In genomic region chr16:4217246-4218131, GRCh38 we compare ENCODE assay signal across 11 cellular contexts. TPM values are rescaled to one million over a fixed set of nuclear protein-coding genes. Genes with fewer than 3 reads are reported as not detected.
DNase-seq lines count a peak whose midpoint lies in the region; TF ChIP-seq lines count a peak whose summit lies in the region.
"Had no signal": no experiment of that assay in that cellular context is flagged by ENCODE, and none has a peak within 500 bp of the region (broad histone marks: within the 10 kb centered on the region; RNA-seq: fewer than 3 reads in every experiment).

No MANE protein-coding gene starts in this region.

- H3K27ac ChIP-seq in hepatocyte = peak overlapping the region; percentile 76
- peak overlapping the region; percentile 82 for H3K27ac ChIP-seq in skeletal muscle tissue (ENCODE audit: low read depth, low read length)

- H3K9me2 ChIP-seq in hepatocyte (replicated peaks; ENCODE audit: insufficient read depth) = no peaks in the 10 kb centered on the region

- H3K27ac Mint-ChIP-seq in activated naive CD4-positive, alpha-beta T cell treated with anti-CD3 and anti-CD28 coated beads, Interleukin-2, amount 10 ng/mL, durations not matched to agents 7 days and 5 days = no peak overlapping the region
- H3K27ac Mint-ChIP-seq: natural killer cell had no signal

- TF ChIP-seq CTCF in astrocyte of the cerebellum (IDR thresholded peaks at IDR 0.05; ENCODE audit: low read depth, low read length, missing control alignments) = no peak
- TF ChIP-seq CTCF in hepatocyte (IDR thresholded peaks at IDR 0.05; ENCODE audit: poor library complexity) = no peak

- peaks cover 42% of the 10 kb centered on the region for H3K4me1 ChIP-seq in hepatocyte (ENCODE audit: insufficient read depth)
- peaks cover 85 to 96% (median 95%) of the 10 kb centered on the region in 3 donors for H3K4me1 ChIP-seq in skeletal muscle tissue (ENCODE audit: control insufficient read depth in 3 of 3, insufficient read depth in 3 of 3, low read length in 3 of 3)

- peak overlapping the region; percentile 60 for H3K4me2 ChIP-seq in hepatocyte

- CTCF ChIA-PET in activated naive CD4-positive, alpha-beta T cell treated with anti-CD3 and anti-CD28 coated beads, Interleukin-2, amount 10 ng/mL, durations not matched to agents 7 days and 5 days (lab: Charles Lee) = no interaction called here

- no peak overlapping the region for H3K4me3 Mint-ChIP-seq in activated naive CD4-positive, alpha-beta T cell treated with anti-CD3 and anti-CD28 coated beads, Interleukin-2, amount 10 ng/mL, durations not matched to agents 7 days and 5 days
- H3K4me3 Mint-ChIP-seq: natural killer cell had no signal

- peaks cover 34% of the 10 kb centered on the region for H3K27me3 Mint-ChIP-seq in activated naive CD4-positive, alpha-beta T cell treated with anti-CD3 and anti-CD28 coated beads, Interleukin-2, amount 10 ng/mL, durations not matched to agents 7 days and 5 days

- DNase-seq in MG63 (peak; percentile 75), astrocyte of the cerebellum (ENCODE audit: low read depth) (peak; percentile 19), hepatocyte (ENCODE audit: low spot score) (peak; percentile 76), NCI-H1694 (lab: John Stamatoyannopoulos, UW) (no peak), EL (no peak), occipital lobe (lab: John Stamatoyannopoulos, UW) (no peak)
- DNase-seq in activated naive CD4-positive, alpha-beta T cell treated with anti-CD3 and anti-CD28 coated beads, Interleukin-2, amount 10 ng/mL, durations not matched to agents 7 days and 5 days = no peak
- DNase-seq: Calu3, natural killer cell, NCI-H1105 treated with DMSO at 0.1 percent for 48 hours had no signal

- 35% methylated on average over 20 of the region's 20 CpGs for WGBS in hepatocyte (ENCODE audit: low lambda C conversion rate, missing lambda C conversion rate)

- H3K27me3 ChIP-seq in MG63 (no peaks in the 10 kb centered on the region), hepatocyte (no peaks in the 10 kb centered on the region), skeletal muscle tissue (ENCODE audit: control insufficient read depth in 3 of 3, insufficient read depth in 3 of 3, low read length in 3 of 3) (no peaks in the 10 kb centered on the region)

- H3K4me3 ChIP-seq in MG63 (no peak overlapping the region), astrocyte of the cerebellum (ENCODE audit: low read depth, low read length) (no peak overlapping the region), hepatocyte (no peak overlapping the region), skeletal muscle tissue (ENCODE audit: low read length in 3 of 3) (peak overlapping the region; percentile 49 to 58 (median 54))

- H3K36me3 ChIP-seq in MG63 = no peaks in the 10 kb centered on the region
- H3K36me3 ChIP-seq in hepatocyte (replicated peaks; ENCODE audit: insufficient read depth, low read depth) = no peaks in the 10 kb centered on the region
- peaks cover 5 to 20% (median 13%) of the 10 kb centered on the region in 3 donors for H3K36me3 ChIP-seq in skeletal muscle tissue (ENCODE audit: control insufficient read depth in 3 of 3, insufficient read depth in 3 of 3, low read length in 3 of 3)

- H3K9me3 ChIP-seq in MG63 (no peaks in the 10 kb centered on the region), hepatocyte (ENCODE audit: low read depth) (no peaks in the 10 kb centered on the region), skeletal muscle tissue (ENCODE audit: control insufficient read depth in 3 of 3, low read length in 3 of 3) (no peaks in the 10 kb centered on the region)

- H2AFZ ChIP-seq in hepatocyte = no peak overlapping the region

- H4K20me1 ChIP-seq in hepatocyte (ENCODE audit: insufficient read depth, poor library complexity, severe bottlenecking) = no peaks in the 10 kb centered on the region

- H3K4me1 Mint-ChIP-seq in activated naive CD4-positive, alpha-beta T cell treated with anti-CD3 and anti-CD28 coated beads, Interleukin-2, amount 10 ng/mL, durations not matched to agents 7 days and 5 days = no peaks in the 10 kb centered on the region
- H3K4me1 Mint-ChIP-seq: natural killer cell had no signal

- no peaks in the 10 kb centered on the region for H3K79me2 ChIP-seq in hepatocyte

- H3K9me3 Mint-ChIP-seq in activated naive CD4-positive, alpha-beta T cell treated with anti-CD3 and anti-CD28 coated beads, Interleukin-2, amount 10 ng/mL, durations not matched to agents 7 days and 5 days = no peaks in the 10 kb centered on the region
- H3K9me3 Mint-ChIP-seq: natural killer cell had no signal

- in situ Hi-C loops in astrocyte of the cerebellum (cut with HindIII; ENCODE audit: low sequenced_read_pairs) = loop anchor here (5.0 kb wide), 1 partner anchor 50 kb away; no protein-coding TSS in a partner anchor

- H3K9ac ChIP-seq in skeletal muscle tissue (ENCODE audit: low read depth in 1 of 3, low read length in 3 of 3) = peak overlapping the region; percentile 63 to 81 (median 76)

- no peaks in the 10 kb centered on the region for H3K36me3 Mint-ChIP-seq in activated naive CD4-positive, alpha-beta T cell treated with anti-CD3 and anti-CD28 coated beads, Interleukin-2, amount 10 ng/mL, durations not matched to agents 7 days and 5 days
- H3K36me3 Mint-ChIP-seq: natural killer cell had no signal

RNA-seq across cellular contexts. Expression of gene SRL, which starts 24.4 kb away (rescaled TPM):
- 0.03 TPM in 1 of 2 replicates, not detected in the other for total RNA-seq in MG63 (2014; rRNA removed; shearing (Covaris generic); ENCODE audit: low replicate concordance)
- total RNA-seq in hepatocyte = 1.1 and 1.2 TPM in 2 replicates
- 0.83 TPM in 1 of 2 replicates, not detected in the other for polyA plus RNA-seq in hepatocyte
- total RNA-seq in skeletal muscle tissue = 230 TPM
- total RNA-seq in occipital lobe = 0.16 TPM
- total RNA-seq: Calu3, natural killer cell had no signal

RNA-seq across cellular contexts. Expression of gene TFAP4, which starts 55.3 kb away (rescaled TPM):
- total RNA-seq in MG63 (2014; rRNA removed; shearing (Covaris generic); ENCODE audit: low replicate concordance) = 28.5 and 42.2 TPM in 2 replicates
- total RNA-seq in hepatocyte = 6.1 and 11.4 TPM in 2 replicates
- polyA plus RNA-seq in hepatocyte = 3.1 and 4.2 TPM in 2 replicates
- 5.2 TPM for total RNA-seq in skeletal muscle tissue
- 13.7 TPM for total RNA-seq in occipital lobe

Comparison
In these comparisons a context has a peak if more than half of its experiments do, and no peak if none do; other contexts are left out.
1. DNase-seq: peak in MG63 (single experiment), astrocyte of the cerebellum (single experiment) and hepatocyte (single experiment); none in NCI-H1694 (single experiment), EL (single experiment), activated naive CD4-positive, alpha-beta T cell treated with anti-CD3 and anti-CD28 coated beads, Interleukin-2, amount 10 ng/mL, durations not matched to agents 7 days and 5 days (single experiment) and occipital lobe (single experiment).
2. H3K4me3 ChIP-seq: peak in skeletal muscle tissue (3 of 3); none in MG63 (single experiment), astrocyte of the cerebellum (single experiment) and hepatocyte (single experiment).
3. RNA of gene SRL, which starts 24.4 kb away (total RNA-seq): 230 TPM in skeletal muscle tissue (single experiment); 1.1 to 1.2 TPM in hepatocyte, 0.16 TPM in occipital lobe (single experiment) and 0.03 TPM in MG63; every median in the first group is over 100 times any median in the second.